ENCODE assay signal across 10 cellular contexts in genomic region chr2:11583203-11583752, GRCh38. TPM values are rescaled to one million over a fixed set of nuclear protein-coding genes. Genes with fewer than 3 reads are reported as not detected.
DNase-seq lines count a peak whose midpoint lies in the region; ATAC-seq and TF ChIP-seq lines count a peak whose summit lies in the region.
"Had no signal": no experiment of that assay in that cellular context is flagged by ENCODE, and none has a peak within 500 bp of the region (broad histone marks: within the 10 kb centered on the region; RNA-seq: fewer than 3 reads in every experiment).

No MANE protein-coding gene starts in this region.

- ATAC-seq in stimulated activated naive CD8-positive, alpha-beta T cell treated with anti-CD3 and anti-CD28 coated beads, Interleukin-15, amount 100 ng/mL, for 72 hours = no peak

- H3K27me3 ChIP-seq in skeletal muscle tissue (ENCODE audit: control insufficient read depth in 3 of 3, insufficient read depth in 3 of 3, low read length in 3 of 3) = peaks cover 0 to 3% (median 0%) of the 10 kb centered on the region in 3 donors
- H3K27me3 ChIP-seq: upper lobe of left lung had no signal

- DNase-seq in H4 (ENCODE audit: low spot score) (peak; percentile 21), NCI-H510A (lab: John Stamatoyannopoulos, UW) (peak; percentile 65), fibroblast of pulmonary artery (ENCODE audit: low read depth) (peak; percentile 3), anterior cingulate cortex (lab: John Stamatoyannopoulos, UW) (no peak), NAMALWA (ENCODE audit: low spot score) (no peak)
- no peak for DNase-seq in stimulated activated naive CD8-positive, alpha-beta T cell treated with anti-CD3 and anti-CD28 coated beads, Interleukin-15, amount 100 ng/mL, for 72 hours
- DNase-seq: cortex of kidney had no signal

- H3K4me1 ChIP-seq in skeletal muscle tissue (ENCODE audit: control insufficient read depth in 3 of 3, insufficient read depth in 3 of 3, low read length in 3 of 3) = peaks cover 3 to 15% (median 13%) of the 10 kb centered on the region in 3 donors

- no peak overlapping the region for H3K4me3 Mint-ChIP-seq in stimulated activated naive CD8-positive, alpha-beta T cell treated with anti-CD3 and anti-CD28 coated beads, Interleukin-15, amount 100 ng/mL, for 72 hours
- H3K4me3 Mint-ChIP-seq: nephron had no signal

- no peaks in the 10 kb centered on the region for H3K9me3 ChIP-seq in skeletal muscle tissue (ENCODE audit: control insufficient read depth in 3 of 3, low read length in 3 of 3)
- H3K9me3 ChIP-seq: upper lobe of left lung had no signal

- H3K27ac Mint-ChIP-seq in stimulated activated naive CD8-positive, alpha-beta T cell treated with anti-CD3 and anti-CD28 coated beads, Interleukin-15, amount 100 ng/mL, for 72 hours = peak overlapping the region in 1 of 2 donors; percentile 69

- H3K36me3 ChIP-seq in skeletal muscle tissue (ENCODE audit: control insufficient read depth in 3 of 3, insufficient read depth in 3 of 3, low read length in 3 of 3) = peaks cover 0 to 2% (median 0%) of the 10 kb centered on the region in 3 donors
- H3K36me3 ChIP-seq: upper lobe of left lung had no signal

- H3K27me3 Mint-ChIP-seq in stimulated activated naive CD8-positive, alpha-beta T cell treated with anti-CD3 and anti-CD28 coated beads, Interleukin-15, amount 100 ng/mL, for 72 hours = peaks cover 41% of the 10 kb centered on the region

- TF ChIP-seq CTCF in fibroblast of pulmonary artery (IDR thresholded peaks at IDR 0.05; ENCODE audit: low read length, missing control alignments) = no peak

- H3K9me3 Mint-ChIP-seq in stimulated activated naive CD8-positive, alpha-beta T cell treated with anti-CD3 and anti-CD28 coated beads, Interleukin-15, amount 100 ng/mL, for 72 hours = no peaks in the 10 kb centered on the region
- H3K9me3 Mint-ChIP-seq: nephron had no signal

- H3K9ac ChIP-seq in skeletal muscle tissue (ENCODE audit: low read depth in 1 of 3, low read length in 3 of 3) = no peak overlapping the region

- H3K4me3 ChIP-seq in fibroblast of pulmonary artery (replicated peaks; ENCODE audit: low read depth, low read length) (no peak overlapping the region), skeletal muscle tissue (ENCODE audit: low read length in 3 of 3) (no peak overlapping the region)
- H3K4me3 ChIP-seq: upper lobe of left lung had no signal

- H3K27ac ChIP-seq in skeletal muscle tissue (ENCODE audit: low read depth, low read length) = peak overlapping the region; percentile 15

- peaks cover 20% of the 10 kb centered on the region for H3K4me1 Mint-ChIP-seq in stimulated activated naive CD8-positive, alpha-beta T cell treated with anti-CD3 and anti-CD28 coated beads, Interleukin-15, amount 100 ng/mL, for 72 hours

RNA-seq across cellular contexts. Expression of gene GREB1, which starts 49.4 kb away (rescaled TPM):
- total RNA-seq in H4 (2014; rRNA removed; shearing (Covaris generic)) = 4.2 and 6.6 TPM in 2 replicates
- total RNA-seq in skeletal muscle tissue = 6.8 TPM

Comparison
In these comparisons a context has a peak if more than half of its experiments do, and no peak if none do; other contexts are left out.
1. DNase-seq: peak in H4 (single experiment), NCI-H510A (single experiment) and fibroblast of pulmonary artery (single experiment); none in stimulated activated naive CD8-positive, alpha-beta T cell treated with anti-CD3 and anti-CD28 coated beads, Interleukin-15, amount 100 ng/mL, for 72 hours (0 of 2), anterior cingulate cortex (0 of 58) and NAMALWA (single experiment).